ENCODE assay signal across 28 cellular contexts in the genomic region with DNA sequence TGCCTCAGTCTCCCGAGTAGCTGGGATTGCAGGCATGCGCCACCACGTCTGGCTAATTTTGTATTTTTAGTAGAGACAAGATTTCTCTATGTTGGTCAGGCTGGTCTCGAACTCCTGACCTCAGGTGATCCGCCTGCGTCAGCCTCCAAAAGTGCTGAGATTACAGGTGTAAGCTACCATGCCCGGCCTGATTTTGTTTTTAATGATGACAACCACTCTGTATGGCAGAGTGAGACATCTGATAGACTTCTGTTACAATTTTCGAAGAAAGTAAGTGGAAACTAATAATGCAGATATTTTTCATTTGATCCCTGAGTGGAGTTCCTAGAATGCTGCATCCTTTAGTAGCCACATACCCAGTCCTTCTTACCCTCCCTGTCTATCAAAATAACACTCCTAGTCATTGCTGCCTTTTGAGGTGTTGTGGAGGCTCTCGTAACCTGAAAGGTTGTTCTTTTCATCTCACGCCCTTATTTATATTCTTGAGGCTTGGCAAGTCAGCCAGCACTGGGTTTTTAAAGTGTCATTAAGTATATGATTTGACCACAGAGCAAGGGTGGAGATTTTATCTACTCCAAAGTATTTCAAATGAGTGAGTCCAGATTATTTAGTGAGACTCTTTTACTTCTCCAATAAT. TPM values are rescaled to one million over a fixed set of nuclear protein-coding genes. Genes with fewer than 3 reads are reported as not detected.
DNase-seq lines count a peak whose midpoint lies in the region; ATAC-seq and TF ChIP-seq lines count a peak whose summit lies in the region.
"Had no signal": no experiment of that assay in that cellular context is flagged by ENCODE, and none has a peak within 500 bp of the region (broad histone marks: within the 10 kb centered on the region; RNA-seq: fewer than 3 reads in every experiment).

No MANE protein-coding gene starts in this region.

- H3K9me3 Mint-ChIP-seq in activated CD8-positive, alpha-beta memory T cell treated with anti-CD3 and anti-CD28 coated beads, Interleukin-2, amount 10 ng/mL, durations not matched to agents 7 days and 5 days (ENCODE audit: low read depth), result no peaks in the 10 kb centered on the region
- H3K9me3 Mint-ChIP-seq: activated B cell treated with CpG ODN at 0.5 μM for 24 hours; activated naive CD4-positive, alpha-beta T cell treated with anti-CD3 and anti-CD28 coated beads, Interleukin-2, amount 50 U/mL, for 72 hours; activated T-helper 17 cell treated with anti-CD3 and anti-CD28 coated beads, Interleukin-2, amount 50 U/mL, for 72 hours; CD4-positive, alpha-beta memory T cell; endodermal cell; memory B cell had no signal

- peak overlapping the region; percentile 59 for H3K27ac Mint-ChIP-seq in activated CD8-positive, alpha-beta memory T cell treated with anti-CD3 and anti-CD28 coated beads, Interleukin-2, amount 10 ng/mL, durations not matched to agents 7 days and 5 days
- H3K27ac Mint-ChIP-seq: activated B cell treated with CpG ODN at 0.5 μM for 24 hours; activated naive CD4-positive, alpha-beta T cell treated with anti-CD3 and anti-CD28 coated beads, Interleukin-2, amount 50 U/mL, for 72 hours; endodermal cell; memory B cell had no signal

- POLR2A ChIA-PET in Panc1 (lab: Charles Lee), result interaction anchor here (0.6 to 1.8 kb wide), 3 partner anchors 10 to 77 kb away, joined by 3 to 4 read pairs (median 4); no protein-coding TSS in a partner anchor

- no peak for DNase-seq in activated CD8-positive, alpha-beta memory T cell treated with anti-CD3 and anti-CD28 coated beads, Interleukin-2, amount 10 ng/mL, durations not matched to agents 7 days and 5 days
- no peak for DNase-seq in activated CD8-positive, alpha-beta memory T cell treated with anti-CD3 and anti-CD28 coated beads, Interleukin-2, amount 50 U/mL, for 48 hours
- DNase-seq in Panc1 (ENCODE audit: low read depth, low spot score) (no peak), fibroblast of pulmonary artery (ENCODE audit: low read depth) (peak; percentile 6), upper lobe of right lung (no peak), NCI-H2107 treated with DMSO at 0.1 percent for 48 hours (lab: John Stamatoyannopoulos, UW; ENCODE audit: unreplicated experiment) (no peak)
- DNase-seq: activated B cell treated with CpG ODN at 0.5 μM for 24 hours; activated CD4-positive, alpha-beta T cell treated with anti-CD3 and anti-CD28 coated beads, Interleukin-2, amount 50 U/mL, for 1 hour; AML-193; aorta; CD4-positive, alpha-beta memory T cell; cortex of kidney; endodermal cell; esophagus squamous epithelium; gastrocnemius medialis; KBM-7; MM.1S; NCI-H2081; NCI-H510A; posterior cingulate gyrus; sigmoid colon; stimulated activated naive CD4-positive, alpha-beta T cell treated with Interleukin-2 at 50 U/mL for 16 hours had no signal

- H3K9me3 ChIP-seq in Panc1 (ENCODE audit: control insufficient read depth, insufficient read depth, low read depth, low read length) (no peaks in the 10 kb centered on the region), upper lobe of right lung (no peaks in the 10 kb centered on the region)
- H3K9me3 ChIP-seq: esophagus squamous epithelium, gastrocnemius medialis, sigmoid colon, vagina had no signal

- peaks cover 10% of the 10 kb centered on the region for H3K36me3 ChIP-seq in Panc1 (ENCODE audit: control insufficient read depth, insufficient read depth, low read length)
- H3K36me3 ChIP-seq in upper lobe of right lung, result peaks cover 64% of the 10 kb centered on the region

- no peak overlapping the region for H3K4me3 Mint-ChIP-seq in activated CD8-positive, alpha-beta memory T cell treated with anti-CD3 and anti-CD28 coated beads, Interleukin-2, amount 10 ng/mL, durations not matched to agents 7 days and 5 days
- H3K4me3 Mint-ChIP-seq: activated B cell treated with CpG ODN at 0.5 μM for 24 hours; activated T-helper 17 cell treated with anti-CD3 and anti-CD28 coated beads, Interleukin-2, amount 50 U/mL, for 72 hours; CD4-positive, alpha-beta memory T cell; endodermal cell; memory B cell had no signal

- H3K36me3 Mint-ChIP-seq in activated CD8-positive, alpha-beta memory T cell treated with anti-CD3 and anti-CD28 coated beads, Interleukin-2, amount 10 ng/mL, durations not matched to agents 7 days and 5 days, result peaks cover 33% of the 10 kb centered on the region

- H3K27ac ChIP-seq in Panc1 (ENCODE audit: low read length), result peak overlapping the region; percentile 96
- no peak overlapping the region for H3K27ac ChIP-seq in upper lobe of right lung
- H3K27ac ChIP-seq: esophagus squamous epithelium, gastrocnemius medialis, vagina had no signal

- no peaks in the 10 kb centered on the region for H3K27me3 Mint-ChIP-seq in activated CD8-positive, alpha-beta memory T cell treated with anti-CD3 and anti-CD28 coated beads, Interleukin-2, amount 10 ng/mL, durations not matched to agents 7 days and 5 days
- H3K27me3 Mint-ChIP-seq: activated B cell treated with CpG ODN at 0.5 μM for 24 hours; activated T-helper 17 cell treated with anti-CD3 and anti-CD28 coated beads, Interleukin-2, amount 50 U/mL, for 72 hours; CD4-positive, alpha-beta memory T cell; memory B cell had no signal

- H3K27me3 ChIP-seq in Panc1 (ENCODE audit: control insufficient read depth, insufficient read depth, low read length) (no peaks in the 10 kb centered on the region), upper lobe of right lung (no peaks in the 10 kb centered on the region)
- H3K27me3 ChIP-seq: esophagus squamous epithelium, gastrocnemius medialis, sigmoid colon, vagina had no signal

- H3K4me1 ChIP-seq in Panc1 (ENCODE audit: control insufficient read depth, insufficient read depth, low read length), result peaks cover 73% of the 10 kb centered on the region
- H3K4me1 ChIP-seq in upper lobe of right lung, result peaks cover 71% of the 10 kb centered on the region

- H3K4me3 ChIP-seq in Panc1 (ENCODE audit: low read depth in 2 of 2, low read length in 2 of 2) (peak overlapping the region in 1 of 2 experiments; percentile 8; a peak in 1 of 4 replicates), fibroblast of pulmonary artery (replicated peaks; ENCODE audit: low read depth, low read length) (no peak overlapping the region), upper lobe of right lung (no peak overlapping the region)
- H3K4me3 ChIP-seq: gastrocnemius medialis, sigmoid colon, vagina had no signal

- peaks cover 53% of the 10 kb centered on the region for H3K4me1 Mint-ChIP-seq in activated CD8-positive, alpha-beta memory T cell treated with anti-CD3 and anti-CD28 coated beads, Interleukin-2, amount 10 ng/mL, durations not matched to agents 7 days and 5 days

- no TSS peak for BruUV-seq in Panc1 (replicated peaks; lab: Mats Ljungman, UMichigan)

- CTCF ChIA-PET in activated CD8-positive, alpha-beta memory T cell treated with anti-CD3 and anti-CD28 coated beads, Interleukin-2, amount 10 ng/mL, durations not matched to agents 7 days and 5 days (lab: Charles Lee), result no interaction called here
- CTCF ChIA-PET in Panc1 (lab: Charles Lee), result no interaction called here

- ATAC-seq in activated CD8-positive, alpha-beta memory T cell treated with anti-CD3 and anti-CD28 coated beads, Interleukin-2, amount 10 ng/mL, durations not matched to agents 7 days and 5 days, result no peak
- ATAC-seq in Panc1, result peak; percentile 10; the same call in 1 of the 2 replicates
- ATAC-seq in upper lobe of right lung, result peak; percentile 82
- no peak for ATAC-seq in GM21528 (IDR thresholded peaks at IDR 0.05; ENCODE audit: low FRiP score, unreplicated experiment)
- ATAC-seq in HG02852 (IDR thresholded peaks at IDR 0.05; ENCODE audit: unreplicated experiment), result no peak
- ATAC-seq: activated naive CD4-positive, alpha-beta T cell treated with anti-CD3 and anti-CD28 coated beads, Interleukin-2, amount 50 U/mL, for 72 hours; activated T-helper 17 cell treated with anti-CD3 and anti-CD28 coated beads, Interleukin-2, amount 50 U/mL, for 72 hours; gastrocnemius medialis had no signal

- in situ Hi-C loops in Panc1 (cut with HindIII; ENCODE audit: low pct_unique_long_range_greater_than_20kb, low sequenced_read_pairs), result no loop called here

- intact Hi-C loops in Panc1 (cut with micrococcal nuclease; ENCODE audit: unreplicated experiment), result no loop called here
- intact Hi-C loops in upper lobe of right lung (cut with DNase I), result no loop called here

- no peak for TF ChIP-seq CTCF in Panc1 (IDR thresholded peaks at IDR 0.05)
- TF ChIP-seq CTCF in fibroblast of pulmonary artery (IDR thresholded peaks at IDR 0.05; ENCODE audit: low read length, missing control alignments), result no peak
- no peak for TF ChIP-seq CTCF in upper lobe of right lung (IDR thresholded peaks at IDR 0.05)

RNA-seq across cellular contexts. Expression of gene EID3, which starts 5.9 kb away (rescaled TPM):
- total RNA-seq in activated CD8-positive, alpha-beta memory T cell treated with anti-CD3 and anti-CD28 coated beads, Interleukin-2, amount 10 ng/mL, durations not matched to agents 7 days and 5 days, result 1 to 10 TPM; 6.9 to 7.1 TPM
- total RNA-seq in Panc1 (2021; ENCODE audit: unreplicated experiment) (18.5 TPM), upper lobe of right lung (4.4 TPM)
- polyA plus RNA-seq in Panc1 (2012; ENCODE audit: insufficient read length), result 12.6 TPM

Comparison
In these comparisons a context has a peak if more than half of its experiments do, and no peak if none do; other contexts are left out.
1. ATAC-seq: peak in Panc1 (single experiment) and upper lobe of right lung (single experiment); none in activated CD8-positive, alpha-beta memory T cell treated with anti-CD3 and anti-CD28 coated beads, Interleukin-2, amount 10 ng/mL, durations not matched to agents 7 days and 5 days (single experiment), GM21528 (single experiment) and HG02852 (single experiment).